Comparison of ENCODE assay signal across 9 cellular contexts in genomic region chr3:27630892-27631291, GRCh38.
A peak's percentile ranks its signal among the peaks of the same experiment; 100 is the strongest.
DNase-seq lines count a peak whose midpoint lies in the region; ATAC-seq and TF ChIP-seq lines count a peak whose summit lies in the region.
"Had no signal": no experiment of that assay in that cellular context is flagged by ENCODE, and none has a peak within 500 bp of the region (broad histone marks: within the 10 kb centered on the region; RNA-seq: fewer than 3 reads in every experiment).

No MANE protein-coding gene starts in this region.

- in situ Hi-C loops in GM13977 (cut with MboI; ENCODE audit: low pct_unique_long_range_greater_than_20kb, low sequenced_read_pairs, unreplicated experiment): no loop called here

- TF ChIP-seq CTCF in GM13977 (IDR thresholded peaks at IDR 0.05; ENCODE audit: extremely low read depth, insufficient read depth, missing control alignments) (no peak), body of pancreas (IDR thresholded peaks at IDR 0.05) (no peak)

- no peaks in the 10 kb centered on the region for H3K27me3 Mint-ChIP-seq in T-helper 2 cell treated with Interferon-gamma antibody and Interleukin-4, amounts not matched to agents 5 μg/mL and 100 μg/mL, for 36 hours (ENCODE audit: low read depth)
- H3K27me3 Mint-ChIP-seq in memory B cell: no peaks in the 10 kb centered on the region

- H3K4me1 ChIP-seq in body of pancreas: no peaks in the 10 kb centered on the region
- H3K4me1 ChIP-seq: upper lobe of right lung had no signal

- peak overlapping the region; percentile 77 for H3K27ac Mint-ChIP-seq in T-helper 2 cell treated with Interferon-gamma antibody and Interleukin-4, amounts not matched to agents 5 μg/mL and 100 μg/mL, for 36 hours
- peak overlapping the region; percentile 62 for H3K27ac Mint-ChIP-seq in memory B cell

- no peaks in the 10 kb centered on the region for H3K9me3 ChIP-seq in body of pancreas
- H3K9me3 ChIP-seq: upper lobe of right lung had no signal

- H3K4me3 Mint-ChIP-seq in T-helper 2 cell treated with Interferon-gamma antibody and Interleukin-4, amounts not matched to agents 5 μg/mL and 100 μg/mL, for 36 hours: peak overlapping the region; percentile 41
- H3K4me3 Mint-ChIP-seq in memory B cell: no peak overlapping the region

- H3K4me1 Mint-ChIP-seq in T-helper 2 cell treated with Interferon-gamma antibody and Interleukin-4, amounts not matched to agents 5 μg/mL and 100 μg/mL, for 36 hours (ENCODE audit: low read depth): peaks cover 54% of the 10 kb centered on the region
- peaks cover 9% of the 10 kb centered on the region for H3K4me1 Mint-ChIP-seq in memory B cell

- no peak for TF ChIP-seq POLR2A in body of pancreas (IDR thresholded peaks at IDR 0.05)

- intact Hi-C loops in body of pancreas (cut with DNase I) (no loop called here), cardiac septum (cut with DNase I) (loop anchor here (5.0 kb wide), 1 partner anchor 149 kb away; the partner anchor contains the start of gene SLC4A7)

- DNase-seq in GM13977 (ENCODE audit: low spot score) (peak; percentile 31), memory B cell (ENCODE audit: low spot score in 2 of 2) (no peak), cerebellar nuclear complex (lab: John Stamatoyannopoulos, UW) (no peak), body of pancreas (no peak), cardiac septum (ENCODE audit: low spot score) (no peak)
- DNase-seq in T-helper 2 cell treated with Interferon-gamma antibody and Interleukin-4, amounts not matched to agents 5 μg/mL and 100 μg/mL, for 36 hours (ENCODE audit: low spot score): no peak
- DNase-seq: NCI-H2081, upper lobe of right lung had no signal

- peak; percentile 72 for ATAC-seq in HG02610 (IDR thresholded peaks at IDR 0.05; ENCODE audit: unreplicated experiment)
- ATAC-seq in memory B cell (ENCODE audit: low read depth): no peak
- ATAC-seq in body of pancreas: no peak
- ATAC-seq: upper lobe of right lung had no signal

- H3K9me3 Mint-ChIP-seq in T-helper 2 cell treated with Interferon-gamma antibody and Interleukin-4, amounts not matched to agents 5 μg/mL and 100 μg/mL, for 36 hours: no peaks in the 10 kb centered on the region
- no peaks in the 10 kb centered on the region for H3K9me3 Mint-ChIP-seq in memory B cell

- WGBS in body of pancreas, 2 donors: 73 to 75% methylated on average over 4 of the region's 4 CpGs

- no peak overlapping the region for H3K27ac ChIP-seq in body of pancreas
- H3K27ac ChIP-seq: upper lobe of right lung had no signal

- H3K4me3 ChIP-seq in body of pancreas: no peak overlapping the region
- H3K4me3 ChIP-seq: upper lobe of right lung had no signal

- peaks cover 2% of the 10 kb centered on the region for H3K36me3 Mint-ChIP-seq in T-helper 2 cell treated with Interferon-gamma antibody and Interleukin-4, amounts not matched to agents 5 μg/mL and 100 μg/mL, for 36 hours (ENCODE audit: low read depth)
- no peaks in the 10 kb centered on the region for H3K36me3 Mint-ChIP-seq in memory B cell

- no peaks in the 10 kb centered on the region for H3K27me3 ChIP-seq in body of pancreas
- H3K27me3 ChIP-seq: upper lobe of right lung had no signal

- no peaks in the 10 kb centered on the region for H3K36me3 ChIP-seq in body of pancreas (replicated peaks in 1 of 2; ENCODE audit: insufficient read depth in 1 of 2, low read depth in 2 of 2)
- H3K36me3 ChIP-seq: upper lobe of right lung had no signal
